In the genomic region with DNA sequence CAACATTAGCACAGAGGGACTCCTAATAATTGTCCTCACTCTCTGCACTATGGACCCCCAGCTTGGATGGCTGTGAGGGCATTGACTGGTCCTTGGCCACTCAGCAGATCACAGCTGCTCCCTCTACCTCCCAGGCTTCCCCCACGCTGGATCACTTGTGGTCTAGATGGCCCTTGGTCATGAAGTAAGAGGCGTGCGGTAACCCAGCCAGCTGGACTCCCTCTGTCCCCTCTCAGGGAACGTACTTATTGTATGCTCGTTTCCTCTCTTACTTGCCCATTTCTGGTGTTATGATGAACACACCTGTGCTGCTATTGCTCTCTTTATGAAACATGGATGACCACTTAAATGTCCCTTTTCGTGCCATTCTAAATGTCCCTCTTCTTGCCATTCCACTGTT, we compare ENCODE assay signal across 1 cellular context.
TF ChIP-seq lines count a peak whose summit lies in the region.

No MANE protein-coding gene starts in this region.

TF ChIP-seq in H1, 55 proteins besides CTCF, POLR2A, EP300 and RAD21:
- TF ChIP-seq CREB1 (IDR thresholded peaks at IDR 0.05) = no peak
- TF ChIP-seq HDAC6 (IDR thresholded peaks at IDR 0.05; ENCODE audit: low read depth, low read length) = no peak
- TF ChIP-seq ASH2L (IDR thresholded peaks at IDR 0.05; ENCODE audit: low read length) = no peak
- TF ChIP-seq RNF2 (IDR thresholded peaks at IDR 0.05; ENCODE audit: borderline replicate concordance, low read depth, low read length, missing control alignments, poor library complexity, severe bottlenecking) = no peak
- no peak for TF ChIP-seq SIN3A (conservative IDR thresholded peaks at IDR 0.05 in 1 of 2, IDR thresholded peaks at IDR 0.05 in 1 of 2; ENCODE audit: low read depth in 1 of 2, low read length in 2 of 2)
- no peak for TF ChIP-seq KDM5A (IDR thresholded peaks at IDR 0.05; ENCODE audit: low read length)
- TF ChIP-seq HDAC2 (IDR thresholded peaks at IDR 0.05; ENCODE audit: borderline replicate concordance in 1 of 2, low read depth in 2 of 2, low read length in 2 of 2) = no peak
- no peak for TF ChIP-seq CHD1 (IDR thresholded peaks at IDR 0.05; ENCODE audit: low read depth, low read length)
- TF ChIP-seq POU5F1 (IDR thresholded peaks at IDR 0.05; ENCODE audit: low read depth, low read length) = no peak
- TF ChIP-seq, protein P1, sequence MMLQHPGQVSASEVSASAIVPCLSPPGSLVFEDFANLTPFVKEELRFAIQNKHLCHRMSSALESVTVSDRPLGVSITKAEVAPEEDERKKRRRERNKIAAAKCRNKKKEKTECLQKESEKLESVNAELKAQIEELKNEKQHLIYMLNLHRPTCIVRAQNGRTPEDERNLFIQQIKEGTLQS (IDR thresholded peaks at IDR 0.05; ENCODE audit: insufficient read depth, low read depth, low read length) = no peak
- TF ChIP-seq TBP (IDR thresholded peaks at IDR 0.05; ENCODE audit: low read depth, low read length) = no peak
- TF ChIP-seq KDM4A (IDR thresholded peaks at IDR 0.05; ENCODE audit: low read depth, low read length, severe bottlenecking) = no peak
- no peak for TF ChIP-seq ATF2 (IDR thresholded peaks at IDR 0.05; ENCODE audit: low read length)
- no peak for TF ChIP-seq SP4 (IDR thresholded peaks at IDR 0.05; ENCODE audit: low read length)
- no peak for TF ChIP-seq SP2 (IDR thresholded peaks at IDR 0.05; ENCODE audit: low read length)
- TF ChIP-seq TEAD4 (IDR thresholded peaks at IDR 0.05; ENCODE audit: low read depth, low read length) = no peak
